In genomic region chr17:48610282-48611211, GRCh38 we compare ENCODE assay signal across 8 cellular contexts. TPM values are rescaled to one million over a fixed set of nuclear protein-coding genes. Genes with fewer than 3 reads are reported as not detected.
DNase-seq lines count a peak whose midpoint lies in the region; ATAC-seq, FAIRE-seq and TF ChIP-seq lines count a peak whose summit lies in the region.

HOXB7 (minus strand) TSS chr17:48611017; CDS start chr17:48610918, 99 bp downstream.

- H3K4me2 ChIP-seq in osteoblast (ENCODE audit: insufficient read depth, low read length) = peak within 1 kb of the TSS; percentile 61

- H3K4me3 ChIP-seq in gastroesophageal sphincter = peak within 1 kb of the TSS; percentile 15 to 54
- peak within 1 kb of the TSS; percentile 35 for H3K4me3 ChIP-seq in osteoblast (ENCODE audit: insufficient read depth, low read length)

- H4K20me1 ChIP-seq in osteoblast (ENCODE audit: insufficient read depth, low read length) = no peaks in the 10 kb centered on the region

- H3K27ac ChIP-seq in gastroesophageal sphincter (peak within 1 kb of the TSS in 2 of 4 donors; percentile 35 to 68), osteoblast (ENCODE audit: low read depth, low read length) (no peak within 1 kb of the TSS)

- 1 to 2% methylated on average over 11 to 24 of the region's 79 CpGs for WGBS in gastroesophageal sphincter (ENCODE audit: low coverage in 1 of 2), 2 donors

- no peaks in the 10 kb centered on the region for H3K79me2 ChIP-seq in osteoblast (ENCODE audit: insufficient read depth, low read length)

- H3K27me3 ChIP-seq in gastroesophageal sphincter (peaks cover 100% of the 10 kb centered on the region), osteoblast (ENCODE audit: insufficient read depth, low read length) (peaks cover 96% of the 10 kb centered on the region)

- H3K36me3 ChIP-seq in gastroesophageal sphincter (no peaks in the 10 kb centered on the region), osteoblast (ENCODE audit: insufficient read depth, low read length) (no peaks in the 10 kb centered on the region)

- DNase-seq in NCI-H2227 treated with DMSO at 0.1 percent for 48 hours (lab: John Stamatoyannopoulos, UW) = peak; percentile 50
- DNase-seq in activated T-cell treated with anti-CD3 and anti-CD28 coated beads for 4 hours = peak; percentile 56
- DNase-seq in osteoblast (ENCODE audit: insufficient read length, low spot score, missing footprints) = no peak

- TF ChIP-seq EP300 in gastroesophageal sphincter (IDR thresholded peaks at IDR 0.05) = no peak

- TF ChIP-seq POLR2A in GM18505 (IDR thresholded peaks at IDR 0.05; ENCODE audit: borderline replicate concordance, extremely low read depth, insufficient read depth, insufficient read length) = peak; percentile 52
- no peak for TF ChIP-seq POLR2A in gastroesophageal sphincter (IDR thresholded peaks at IDR 0.05)

- H3K4me1 ChIP-seq in gastroesophageal sphincter (peaks cover 0 to 54% (median 11%) of the 10 kb centered on the region in 3 donors), osteoblast (ENCODE audit: insufficient read depth, low read length) (no peaks in the 10 kb centered on the region)

- H3K9me3 ChIP-seq in gastroesophageal sphincter (no peaks in the 10 kb centered on the region), osteoblast (ENCODE audit: low read depth, low read length) (no peaks in the 10 kb centered on the region)

- peak; percentile 80 for FAIRE-seq in A204.1 (lab: Jason Lieb, UNC)

- ATAC-seq in GM18505 (IDR thresholded peaks at IDR 0.05; ENCODE audit: unreplicated experiment) (no peak), gastroesophageal sphincter (peak; percentile 52), HG02870 (IDR thresholded peaks at IDR 0.05; ENCODE audit: unreplicated experiment) (no peak), GM21381 (IDR thresholded peaks at IDR 0.05; ENCODE audit: unreplicated experiment) (no peak)

- no peak for TF ChIP-seq CTCF in gastroesophageal sphincter (IDR thresholded peaks at IDR 0.05)
- TF ChIP-seq CTCF in osteoblast (IDR thresholded peaks at IDR 0.05; ENCODE audit: extremely low read depth, low read depth, low read length) = no peak

- H2AFZ ChIP-seq in osteoblast (ENCODE audit: low read length) = no peak within 1 kb of the TSS

RNA-seq across cellular contexts. Expression of gene HOXB7, which starts in this region (rescaled TPM):
- total RNA-seq in gastroesophageal sphincter = 1 to 10 TPM in 3 of 4 donors, under 1 TPM in 1; 0.78 to 8.9 (median 3.0) TPM
- total RNA-seq in osteoblast = 0.36 TPM in 1 of 2 replicates, not detected in the other
